1 cellular context compared by ENCODE assay signal in the genomic region with DNA sequence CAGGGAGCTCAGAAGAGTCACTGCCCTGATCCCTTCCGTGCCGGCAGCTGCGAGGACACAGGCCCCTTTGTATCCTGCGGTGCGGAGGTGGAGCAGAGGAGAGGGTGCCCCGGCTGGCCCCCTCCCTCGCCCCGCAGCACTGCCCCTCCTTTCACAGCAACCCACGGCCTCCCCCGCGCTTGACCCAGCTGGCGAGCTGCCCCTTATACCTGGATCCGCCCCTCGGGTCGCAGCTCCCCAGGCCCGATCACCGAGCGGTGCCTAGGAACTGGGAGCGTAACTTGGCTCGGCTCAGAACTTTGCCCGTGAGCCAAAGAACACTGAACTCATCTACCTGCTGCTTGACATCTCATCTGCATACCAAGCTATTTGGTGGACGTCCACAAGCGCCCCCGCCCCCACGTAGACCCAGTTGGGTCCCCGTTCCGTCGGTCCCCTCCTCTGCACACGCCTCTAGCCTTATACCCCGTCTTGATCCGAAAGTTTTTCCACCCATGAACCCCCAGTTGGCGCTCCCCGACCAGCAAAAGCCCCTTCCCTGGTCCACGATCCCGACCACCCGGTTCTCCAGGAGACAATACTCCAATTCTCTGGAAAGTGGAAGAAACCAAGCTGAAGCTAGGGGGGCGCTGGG.
TF ChIP-seq lines count a peak whose summit lies in the region.

No MANE protein-coding gene starts in this region.

TF ChIP-seq in HEK293, 187 proteins besides CTCF, POLR2A, EP300 and RAD21 (continued from another document):
- TF ChIP-seq, protein P1, sequence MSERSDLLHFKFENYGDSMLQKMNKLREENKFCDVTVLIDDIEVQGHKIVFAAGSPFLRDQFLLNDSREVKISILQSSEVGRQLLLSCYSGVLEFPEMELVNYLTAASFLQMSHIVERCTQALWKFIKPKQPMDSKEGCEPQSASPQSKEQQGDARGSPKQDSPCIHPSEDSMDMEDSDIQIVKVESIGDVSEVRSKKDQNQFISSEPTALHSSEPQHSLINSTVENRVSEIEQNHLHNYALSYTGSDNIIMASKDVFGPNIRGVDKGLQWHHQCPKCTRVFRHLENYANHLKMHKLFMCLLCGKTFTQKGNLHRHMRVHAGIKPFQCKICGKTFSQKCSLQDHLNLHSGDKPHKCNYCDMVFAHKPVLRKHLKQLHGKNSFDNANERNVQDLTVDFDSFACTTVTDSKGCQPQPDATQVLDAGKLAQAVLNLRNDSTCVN (tag by site-specific recombination; optimal IDR thresholded peaks at IDR 0.05) = peak; percentile 35
- TF ChIP-seq ZNF600 (tag by site-specific recombination; IDR thresholded peaks at IDR 0.05) (peak; percentile 21), ZNF169 (tag by site-specific recombination; IDR thresholded peaks at IDR 0.05) (no peak)
